ENCODE assay signal across 22 cellular contexts in genomic region chr17:3222505-3222904, GRCh38. TPM values are rescaled to one million over a fixed set of nuclear protein-coding genes. Genes with fewer than 3 reads are reported as not detected.
DNase-seq lines count a peak whose midpoint lies in the region; ATAC-seq and TF ChIP-seq lines count a peak whose summit lies in the region.
"Had no signal": no experiment of that assay in that cellular context is flagged by ENCODE, and none has a peak within 500 bp of the region (broad histone marks: within the 10 kb centered on the region; RNA-seq: fewer than 3 reads in every experiment).

No MANE protein-coding gene starts in this region.

- WGBS in prostate gland = 76% methylated on average over 2 of the region's 2 CpGs

- ATAC-seq in activated CD4-positive, alpha-beta T cell treated with anti-CD3 and anti-CD28 coated beads for 36 hours = peak; percentile 42
- no peak for ATAC-seq in activated naive CD8-positive, alpha-beta T cell treated with anti-CD3 and anti-CD28 coated beads, Interleukin-2, amount 50 U/mL, for 24 hours
- ATAC-seq in HG03196 (IDR thresholded peaks at IDR 0.05; ENCODE audit: unreplicated experiment) = no peak
- ATAC-seq: left cardiac atrium had no signal

- peaks cover 16% of the 10 kb centered on the region for H3K4me1 ChIP-seq in CD4-positive, alpha-beta memory T cell (ENCODE audit: insufficient read depth, low read length)
- H3K4me1 ChIP-seq in OCI-LY7 (ENCODE audit: insufficient read depth, low read length, poor library complexity, severe bottlenecking) = peaks cover 28% of the 10 kb centered on the region
- no peaks in the 10 kb centered on the region for H3K4me1 ChIP-seq in prostate gland (replicated peaks)
- H3K4me1 ChIP-seq: BLaER1, vagina had no signal

- H3K4me1 Mint-ChIP-seq in activated CD4-positive, alpha-beta T cell treated with anti-CD3 and anti-CD28 coated beads for 36 hours = peaks cover 11% of the 10 kb centered on the region
- H3K4me1 Mint-ChIP-seq in CD4-positive, alpha-beta memory T cell = peaks cover 11 to 17% (median 13%) of the 10 kb centered on the region in 4 donors
- H3K4me1 Mint-ChIP-seq in activated naive CD8-positive, alpha-beta T cell treated with anti-CD3 and anti-CD28 coated beads, Interleukin-2, amount 50 U/mL, for 24 hours = peaks cover 12% of the 10 kb centered on the region

- H3K9me2 ChIP-seq in OCI-LY7 (ENCODE audit: insufficient read depth, low read length) = no peaks in the 10 kb centered on the region

- no peaks in the 10 kb centered on the region for H3K27me3 Mint-ChIP-seq in activated CD4-positive, alpha-beta T cell treated with anti-CD3 and anti-CD28 coated beads for 36 hours
- peaks cover 7 to 11% of the 10 kb centered on the region in 2 donors for H3K27me3 Mint-ChIP-seq in CD4-positive, alpha-beta memory T cell
- no peaks in the 10 kb centered on the region for H3K27me3 Mint-ChIP-seq in activated naive CD8-positive, alpha-beta T cell treated with anti-CD3 and anti-CD28 coated beads, Interleukin-2, amount 50 U/mL, for 24 hours

- peak overlapping the region; percentile 4 for H3K4me3 Mint-ChIP-seq in activated CD4-positive, alpha-beta T cell treated with anti-CD3 and anti-CD28 coated beads for 36 hours
- peak overlapping the region; percentile 46 to 84 (median 72) for H3K4me3 Mint-ChIP-seq in CD4-positive, alpha-beta memory T cell
- H3K4me3 Mint-ChIP-seq in activated naive CD8-positive, alpha-beta T cell treated with anti-CD3 and anti-CD28 coated beads, Interleukin-2, amount 50 U/mL, for 24 hours = peak overlapping the region; percentile 45

- intact Hi-C loops in activated CD4-positive, alpha-beta T cell treated with anti-CD3 and anti-CD28 coated beads for 36 hours (cut with DNase I, micrococcal nuclease) = no loop called here
- intact Hi-C loops in CD4-positive, alpha-beta memory T cell (cut with micrococcal nuclease) = no loop called here
- intact Hi-C loops in OCI-LY7 (cut with micrococcal nuclease; ENCODE audit: unreplicated experiment) = no loop called here
- intact Hi-C loops in prostate gland (cut with DNase I) = no loop called here

- H3K27ac ChIP-seq in CD4-positive, alpha-beta memory T cell (ENCODE audit: low read depth, low read length) = no peak overlapping the region
- H3K27ac ChIP-seq in OCI-LY7 (ENCODE audit: low read depth, low read length, poor library complexity, severe bottlenecking) = no peak overlapping the region
- no peak overlapping the region for H3K27ac ChIP-seq in prostate gland
- H3K27ac ChIP-seq: BLaER1, RWPE1, vagina had no signal

- peak; percentile 14 for DNase-seq in activated CD4-positive, alpha-beta T cell treated with anti-CD3 and anti-CD28 coated beads for 36 hours
- DNase-seq in activated CD4-positive, alpha-beta T cell treated with anti-CD3 and anti-CD28 coated beads, Interleukin-2, amount 50 U/mL, for 48 hours = no peak
- peak in 3 of 5 donors; percentile 3 to 22 (median 20) for DNase-seq in CD4-positive, alpha-beta memory T cell
- DNase-seq in OCI-LY7 (ENCODE audit: low spot score) (no peak), cerebellum (ENCODE audit: low spot score) (no peak), prostate gland (ENCODE audit: low spot score) (no peak)
- DNase-seq in activated naive CD8-positive, alpha-beta T cell treated with anti-CD3 and anti-CD28 coated beads, Interleukin-2, amount 50 U/mL, for 24 hours = no peak
- DNase-seq: activated CD4-positive, alpha-beta T cell treated with anti-CD3 and anti-CD28 coated beads, Interleukin-2, amount 50 U/mL, for 4 hours; activated gamma-delta T cell; cerebellar nuclear complex; DMS153; left cardiac atrium; midbrain; NCI-H187; NCI-H226; NK-92 treated with Interleukin-12 subunit alpha and Interleukin-12 subunit beta, amount 100 ng/mL, for 24 hours had no signal

- TF ChIP-seq POLR2A in prostate gland (IDR thresholded peaks at IDR 0.05) = no peak

- no peaks in the 10 kb centered on the region for H3K9me3 ChIP-seq in CD4-positive, alpha-beta memory T cell (ENCODE audit: control insufficient read depth in 1 of 2, low read length in 2 of 2)
- H3K9me3 ChIP-seq in OCI-LY7 (ENCODE audit: low read length) (no peaks in the 10 kb centered on the region), prostate gland (no peaks in the 10 kb centered on the region)
- H3K9me3 ChIP-seq: vagina had no signal

- H3K79me2 ChIP-seq in OCI-LY7 (ENCODE audit: insufficient read depth, low read depth, low read length) = no peaks in the 10 kb centered on the region

- peak overlapping the region; percentile 54 for H3K4me2 ChIP-seq in OCI-LY7 (ENCODE audit: low read length)
- H3K4me2 ChIP-seq: BLaER1 had no signal

- peaks cover 4% of the 10 kb centered on the region for H3K9me3 Mint-ChIP-seq in activated CD4-positive, alpha-beta T cell treated with anti-CD3 and anti-CD28 coated beads for 36 hours (ENCODE audit: low read depth)
- H3K9me3 Mint-ChIP-seq in CD4-positive, alpha-beta memory T cell = peaks cover 0 to 26% (median 12%) of the 10 kb centered on the region in 8 donors
- peaks cover 7% of the 10 kb centered on the region for H3K9me3 Mint-ChIP-seq in activated naive CD8-positive, alpha-beta T cell treated with anti-CD3 and anti-CD28 coated beads, Interleukin-2, amount 50 U/mL, for 24 hours

- no peaks in the 10 kb centered on the region for H3K27me3 ChIP-seq in CD4-positive, alpha-beta memory T cell (ENCODE audit: insufficient read depth, low read length)
- H3K27me3 ChIP-seq in prostate gland (replicated peaks; ENCODE audit: insufficient read depth) = no peaks in the 10 kb centered on the region
- H3K27me3 ChIP-seq: BLaER1, vagina had no signal

- no peaks in the 10 kb centered on the region for H3K36me3 ChIP-seq in CD4-positive, alpha-beta memory T cell (ENCODE audit: insufficient read depth, low read length)
- H3K36me3 ChIP-seq in OCI-LY7 (ENCODE audit: insufficient read depth, low read length) (no peaks in the 10 kb centered on the region), prostate gland (no peaks in the 10 kb centered on the region)
- H3K36me3 ChIP-seq: BLaER1, vagina had no signal

- TF ChIP-seq CTCF in OCI-LY7 (conservative IDR thresholded peaks at IDR 0.05; ENCODE audit: low read length) (no peak), prostate gland (IDR thresholded peaks at IDR 0.05) (no peak)

- POLR2A ChIA-PET in activated CD4-positive, alpha-beta T cell treated with anti-CD3 and anti-CD28 coated beads for 36 hours (lab: Charles Lee) = no interaction called here
- POLR2A ChIA-PET in CD4-positive, alpha-beta memory T cell (lab: Charles Lee; ENCODE audit: partially characterized antibody) = no interaction called here
- POLR2A ChIA-PET in OCI-LY7 (lab: Charles Lee) = no interaction called here

- H3K36me3 Mint-ChIP-seq in activated CD4-positive, alpha-beta T cell treated with anti-CD3 and anti-CD28 coated beads for 36 hours (ENCODE audit: low read depth) = no peaks in the 10 kb centered on the region
- peaks cover 0 to 3% of the 10 kb centered on the region in 2 donors for H3K36me3 Mint-ChIP-seq in CD4-positive, alpha-beta memory T cell
- H3K36me3 Mint-ChIP-seq in activated naive CD8-positive, alpha-beta T cell treated with anti-CD3 and anti-CD28 coated beads, Interleukin-2, amount 50 U/mL, for 24 hours (ENCODE audit: low read depth) = no peaks in the 10 kb centered on the region

- H2AFZ ChIP-seq in OCI-LY7 (ENCODE audit: low read length) = peak overlapping the region; percentile 88

- no peak overlapping the region for H3K27ac Mint-ChIP-seq in activated CD4-positive, alpha-beta T cell treated with anti-CD3 and anti-CD28 coated beads for 36 hours
- peak overlapping the region in 5 of 7 donors; percentile 14 to 91 (median 59) for H3K27ac Mint-ChIP-seq in CD4-positive, alpha-beta memory T cell
- no peak overlapping the region for H3K27ac Mint-ChIP-seq in activated naive CD8-positive, alpha-beta T cell treated with anti-CD3 and anti-CD28 coated beads, Interleukin-2, amount 50 U/mL, for 24 hours

- no TSS peak for BruUV-seq in OCI-LY7 (replicated peaks; lab: Mats Ljungman, UMichigan)

- CTCF ChIA-PET in activated CD4-positive, alpha-beta T cell treated with anti-CD3 and anti-CD28 coated beads for 36 hours (lab: Charles Lee) = no interaction called here
- CTCF ChIA-PET in CD4-positive, alpha-beta memory T cell (lab: Charles Lee; ENCODE audit: partially characterized antibody) = no interaction called here
- CTCF ChIA-PET in OCI-LY7 (lab: Charles Lee; ENCODE audit: unreplicated experiment) = no interaction called here

- H3K4me3 ChIP-seq in CD4-positive, alpha-beta memory T cell (ENCODE audit: low read length in 2 of 2) = peak overlapping the region in 1 of 2 donors; percentile 36
- H3K4me3 ChIP-seq in OCI-LY7 (ENCODE audit: low read depth, low read length, poor library complexity, severe bottlenecking) (peak overlapping the region; percentile 39), prostate gland (no peak overlapping the region)
- H3K4me3 ChIP-seq: BLaER1, vagina had no signal

- no peaks in the 10 kb centered on the region for H4K20me1 ChIP-seq in OCI-LY7 (ENCODE audit: insufficient read depth, low read length)
- H4K20me1 ChIP-seq: BLaER1 had no signal

RNA-seq across cellular contexts. Expression of gene OR1A1, which starts 15.0 kb away (rescaled TPM):
- total RNA-seq in activated CD4-positive, alpha-beta T cell treated with anti-CD3 and anti-CD28 coated beads for 36 hours = not detected
- not detected for total RNA-seq in CD4-positive, alpha-beta memory T cell
- not detected for polyA plus RNA-seq in CD4-positive, alpha-beta memory T cell
- not detected in 2 replicates for total RNA-seq in OCI-LY7 (2014; rRNA removed; shearing (Covaris generic))
- total RNA-seq in OCI-LY7 (2022) (not detected in 2 replicates), cerebellum (not detected), prostate gland (not detected)
- total RNA-seq: A172, glomerular endothelial cell, left cardiac atrium, vagina had no signal

RNA-seq across cellular contexts. Expression of gene OR1A2, which starts 25.2 kb away (rescaled TPM):
- not detected for total RNA-seq in activated CD4-positive, alpha-beta T cell treated with anti-CD3 and anti-CD28 coated beads for 36 hours
- total RNA-seq in CD4-positive, alpha-beta memory T cell = not detected
- polyA plus RNA-seq in CD4-positive, alpha-beta memory T cell = not detected
- total RNA-seq in OCI-LY7 (2014; rRNA removed; shearing (Covaris generic)) = not detected in 2 replicates
- total RNA-seq in OCI-LY7 (2022) (not detected in 2 replicates), cerebellum (not detected), prostate gland (not detected)
- total RNA-seq: A172, glomerular endothelial cell, left cardiac atrium, vagina had no signal

Comparison
In these comparisons a context has a peak if more than half of its experiments do, and no peak if none do; other contexts are left out.
1. DNase-seq: peak in activated CD4-positive, alpha-beta T cell treated with anti-CD3 and anti-CD28 coated beads for 36 hours (single experiment) and CD4-positive, alpha-beta memory T cell (3 of 5); none in activated CD4-positive, alpha-beta T cell treated with anti-CD3 and anti-CD28 coated beads, Interleukin-2, amount 50 U/mL, for 48 hours (0 of 2), OCI-LY7 (single experiment), activated naive CD8-positive, alpha-beta T cell treated with anti-CD3 and anti-CD28 coated beads, Interleukin-2, amount 50 U/mL, for 24 hours (single experiment), cerebellum (single experiment) and prostate gland (single experiment).
2. H3K27ac Mint-ChIP-seq: peak in CD4-positive, alpha-beta memory T cell (5 of 7); none in activated CD4-positive, alpha-beta T cell treated with anti-CD3 and anti-CD28 coated beads for 36 hours (single experiment) and activated naive CD8-positive, alpha-beta T cell treated with anti-CD3 and anti-CD28 coated beads, Interleukin-2, amount 50 U/mL, for 24 hours (single experiment).
3. H3K4me3 Mint-ChIP-seq: peak in every context shown above with its lines; median percentile 72 in CD4-positive, alpha-beta memory T cell; 45 in activated naive CD8-positive, alpha-beta T cell treated with anti-CD3 and anti-CD28 coated beads, Interleukin-2, amount 50 U/mL, for 24 hours; 4 in activated CD4-positive, alpha-beta T cell treated with anti-CD3 and anti-CD28 coated beads for 36 hours.